In genomic region chr2:27033253-27033852, GRCh38 we compare ENCODE assay signal across 8 cellular contexts. TPM values are rescaled to one million over a fixed set of nuclear protein-coding genes. Genes with fewer than 3 reads are reported as not detected.
DNase-seq lines count a peak whose midpoint lies in the region; ATAC-seq and TF ChIP-seq lines count a peak whose summit lies in the region.

No MANE protein-coding gene starts in this region.

- peak; percentile 6 for ATAC-seq in GM18870 (IDR thresholded peaks at IDR 0.05; ENCODE audit: unreplicated experiment)

- H3K4me3 ChIP-seq in NB4 (ENCODE audit: low read depth, low read length) (peak overlapping the region; percentile 94), endocrine pancreas (ENCODE audit: control insufficient read depth, insufficient read depth, low read length) (peak overlapping the region; percentile 87), neuronal stem cell (ENCODE audit: low read length in 2 of 2) (peak overlapping the region; percentile 87 to 94)

- H3K4ac ChIP-seq in neuronal stem cell (ENCODE audit: low read length) = no peak overlapping the region

- DNase-seq in NB4 (ENCODE audit: low read depth) (no peak), neuronal stem cell (ENCODE audit: low spot score) (no peak), NCI-H146 treated with DMSO at 0.1 percent for 48 hours (lab: John Stamatoyannopoulos, UW; ENCODE audit: unreplicated experiment) (no peak), NCI-H128 (lab: John Stamatoyannopoulos, UW; ENCODE audit: unreplicated experiment) (no peak), AML-193 (lab: John Stamatoyannopoulos, UW) (no peak), HUDEP-2 (lab: John Stamatoyannopoulos, UW; ENCODE audit: unreplicated experiment in 76 of 76) (no peak)

- H4K8ac ChIP-seq in neuronal stem cell (ENCODE audit: low read depth, low read length) = peak overlapping the region; percentile 43

- peak overlapping the region; percentile 27 for H2BK5ac ChIP-seq in neuronal stem cell (ENCODE audit: low read length)

- WGBS in neuronal stem cell (ENCODE audit: extremely low coverage in 2 of 2, insufficient read length in 2 of 2, insufficient replicate concordance in 1 of 2), 2 donors = no CpG with 5 or more reads among the region's 11 CpGs

- no peaks in the 10 kb centered on the region for H3K4me1 ChIP-seq in endocrine pancreas (ENCODE audit: control insufficient read depth, insufficient read depth, low read length)
- peaks cover 4 to 5% of the 10 kb centered on the region in 2 donors for H3K4me1 ChIP-seq in neuronal stem cell (ENCODE audit: control insufficient read depth in 2 of 2, insufficient read depth in 1 of 2, low read depth in 1 of 2, low read length in 2 of 2)

- H3K9ac ChIP-seq in endocrine pancreas (ENCODE audit: control insufficient read depth, insufficient read depth, low read length) (peak overlapping the region; percentile 85), neuronal stem cell (ENCODE audit: low read depth, low read length, poor library complexity) (peak overlapping the region; percentile 93)

- H3K27me3 ChIP-seq in endocrine pancreas (ENCODE audit: control insufficient read depth, insufficient read depth, low read length) = no peaks in the 10 kb centered on the region
- no peaks in the 10 kb centered on the region for H3K27me3 ChIP-seq in neuronal stem cell (ENCODE audit: control insufficient read depth in 3 of 3, insufficient read depth in 3 of 3, low read depth in 1 of 3, low read length in 3 of 3)

- H3K4me2 ChIP-seq in neuronal stem cell (ENCODE audit: insufficient read depth, low read length, poor library complexity, severe bottlenecking) = peak overlapping the region; percentile 85

- H4K91ac ChIP-seq in neuronal stem cell (ENCODE audit: low read depth, low read length, poor library complexity) = no peak overlapping the region

- H2BK15ac ChIP-seq in neuronal stem cell (ENCODE audit: low read length) = no peak overlapping the region

- peak overlapping the region; percentile 58 for H3K18ac ChIP-seq in neuronal stem cell (ENCODE audit: low read length)

- peak overlapping the region; percentile 53 for H2BK120ac ChIP-seq in neuronal stem cell (ENCODE audit: low read depth, low read length)

- H2BK12ac ChIP-seq in neuronal stem cell (ENCODE audit: low read length) = no peak overlapping the region

- TF ChIP-seq POLR2A in NB4 (IDR thresholded peaks at IDR 0.05; ENCODE audit: extremely low read depth, insufficient read length) = no peak

- H3K36me3 ChIP-seq in endocrine pancreas (ENCODE audit: control insufficient read depth, insufficient read depth, low read length) = peaks cover 14% of the 10 kb centered on the region
- H3K36me3 ChIP-seq in neuronal stem cell (replicated peaks in 1 of 2; ENCODE audit: control insufficient read depth in 2 of 2, insufficient read depth in 2 of 2, low read length in 2 of 2) = peaks cover 28 to 63% of the 10 kb centered on the region in 2 donors

- peak overlapping the region; percentile 64 for H2AK5ac ChIP-seq in neuronal stem cell (ENCODE audit: low read depth, low read length)

- no peaks in the 10 kb centered on the region for H3K79me1 ChIP-seq in neuronal stem cell (ENCODE audit: low read depth, low read length)

- no peak overlapping the region for H3K27ac ChIP-seq in neuronal stem cell (replicated peaks; ENCODE audit: low read length)

- no peak for TF ChIP-seq CTCF in NB4 (IDR thresholded peaks at IDR 0.05; ENCODE audit: low read depth, low read length)

- no peak overlapping the region for H3K14ac ChIP-seq in neuronal stem cell (ENCODE audit: low read length)

- H3K9me3 ChIP-seq in endocrine pancreas (ENCODE audit: control insufficient read depth, low read length) (no peaks in the 10 kb centered on the region), neuronal stem cell (replicated peaks in 1 of 2; ENCODE audit: control insufficient read depth in 2 of 2, insufficient read depth in 1 of 2, low read depth in 1 of 2, low read length in 2 of 2) (no peaks in the 10 kb centered on the region)

- peak overlapping the region; percentile 60 for H3K23ac ChIP-seq in neuronal stem cell (ENCODE audit: low read depth, low read length, poor library complexity)

- peak overlapping the region; percentile 95 for H2AFZ ChIP-seq in neuronal stem cell (ENCODE audit: low read length)

RNA-seq across cellular contexts. Expression of gene TMEM214, which starts 0.6 kb away (rescaled TPM):
- 21.6 TPM for polyA plus RNA-seq in neuronal stem cell (2013, experiment 1 of 2)
- polyA plus RNA-seq in neuronal stem cell (2013, experiment 2 of 2) = 22.1 TPM

RNA-seq across cellular contexts. Expression of gene AGBL5, which starts 18.1 kb away (rescaled TPM):
- 79.9 TPM for polyA plus RNA-seq in neuronal stem cell (2013, experiment 1 of 2)
- 78.2 TPM for polyA plus RNA-seq in neuronal stem cell (2013, experiment 2 of 2)

RNA-seq across cellular contexts. Expression of gene OST4, which starts 38.1 kb away (rescaled TPM):
- polyA plus RNA-seq in neuronal stem cell (2013, experiment 1 of 2) = 668 TPM
- polyA plus RNA-seq in neuronal stem cell (2013, experiment 2 of 2) = 664 TPM

RNA-seq across cellular contexts. Expression of gene EMILIN1, which starts 45.1 kb away (rescaled TPM):
- polyA plus RNA-seq in neuronal stem cell (2013, experiment 1 of 2) = 3.0 TPM
- polyA plus RNA-seq in neuronal stem cell (2013, experiment 2 of 2) = 2.9 TPM

RNA-seq across cellular contexts. Expression of gene KHK, which starts 53.2 kb away (rescaled TPM):
- 3.8 TPM for polyA plus RNA-seq in neuronal stem cell (2013, experiment 1 of 2)
- polyA plus RNA-seq in neuronal stem cell (2013, experiment 2 of 2) = 3.7 TPM
